ENCODE assay signal across 8 cellular contexts in the genomic region with DNA sequence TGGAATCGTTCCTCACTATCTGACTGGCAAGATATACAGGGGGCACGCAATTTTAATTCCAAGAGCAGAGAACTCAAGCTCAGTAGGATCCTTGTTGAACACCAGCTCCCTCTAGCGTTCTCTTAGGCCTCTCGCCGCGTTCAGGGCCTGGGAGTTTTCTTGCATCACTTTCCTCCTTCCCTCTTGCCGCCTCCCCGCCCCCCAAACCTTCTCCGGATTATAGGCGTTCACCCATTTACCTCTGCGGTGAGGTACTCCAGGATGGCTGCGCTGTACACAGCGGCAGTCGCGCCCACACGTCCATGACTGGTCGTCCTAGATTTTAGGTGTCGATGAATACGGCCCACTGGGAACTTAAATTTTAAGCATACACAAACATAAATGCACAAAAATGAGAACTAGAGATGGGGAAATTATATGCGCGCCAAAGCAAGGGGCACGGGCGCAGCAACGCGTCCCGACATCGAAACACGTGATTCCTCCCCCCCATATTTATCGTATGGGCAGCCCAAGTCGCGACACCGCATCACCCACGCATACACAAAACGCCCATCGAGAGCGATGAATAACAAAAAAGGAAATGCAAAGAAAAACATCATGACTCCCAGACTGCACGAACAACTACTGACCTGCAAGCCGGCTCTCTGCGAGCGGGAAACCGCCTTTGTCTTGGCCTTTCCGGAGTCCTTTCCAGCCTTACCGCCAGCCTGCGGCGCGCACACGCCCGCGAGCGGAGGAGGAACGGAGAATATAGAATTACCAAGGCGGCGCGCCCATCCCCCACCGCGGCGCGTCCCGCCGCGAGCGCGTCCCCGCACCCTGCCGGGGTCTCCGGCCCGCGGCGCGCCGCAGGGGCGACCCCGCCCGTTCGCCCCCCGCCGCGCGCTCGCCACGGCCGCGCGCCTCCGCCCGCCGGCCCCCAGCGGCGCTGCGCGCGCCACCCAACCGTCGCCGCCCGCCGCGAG. TPM values are rescaled to one million over a fixed set of nuclear protein-coding genes. Genes with fewer than 3 reads are reported as not detected.
DNase-seq lines count a peak whose midpoint lies in the region; ATAC-seq and TF ChIP-seq lines count a peak whose summit lies in the region.

No MANE protein-coding gene starts in this region.

- no peaks in the 10 kb centered on the region for H3K27me3 ChIP-seq in left ventricle myocardium inferior (ENCODE audit: low read depth)
- no peaks in the 10 kb centered on the region for H3K27me3 ChIP-seq in upper lobe of right lung

- TF ChIP-seq CTCF in GM12874 (IDR thresholded peaks at IDR 0.05; ENCODE audit: insufficient read depth, low read depth, low read length) (peak; percentile 85), left ventricle myocardium inferior (IDR thresholded peaks at IDR 0.05; ENCODE audit: borderline replicate concordance) (peak; percentile 91), upper lobe of right lung (IDR thresholded peaks at IDR 0.05) (peak; percentile 88)

- H3K4me1 ChIP-seq in left ventricle myocardium inferior (peaks cover 69% of the 10 kb centered on the region), upper lobe of right lung (peaks cover 33% of the 10 kb centered on the region)

- peak; percentile 95 for DNase-seq in NCI-H1436 (lab: John Stamatoyannopoulos, UW)
- peak; percentile 48 to 87 for DNase-seq in SW 1271 (lab: John Stamatoyannopoulos, UW)
- peak; percentile 94 for DNase-seq in amniotic stem cell (lab: John Stamatoyannopoulos, UW)
- DNase-seq in left ventricle myocardium inferior = peak; percentile 82
- peak; percentile 95 for DNase-seq in posterior vena cava (ENCODE audit: low spot score)
- DNase-seq in upper lobe of right lung = peak; percentile 92

- H3K9me3 ChIP-seq in left ventricle myocardium inferior (replicated peaks) = no peaks in the 10 kb centered on the region
- no peaks in the 10 kb centered on the region for H3K9me3 ChIP-seq in upper lobe of right lung

- ATAC-seq in HG02840 (IDR thresholded peaks at IDR 0.05; ENCODE audit: low FRiP score, unreplicated experiment) = peak; percentile 16
- ATAC-seq in upper lobe of right lung = peak; percentile 61

- peak overlapping the region; percentile 96 for H3K27ac ChIP-seq in left ventricle myocardium inferior (replicated peaks)
- H3K27ac ChIP-seq in upper lobe of right lung = peak overlapping the region; percentile 73

- H3K36me3 ChIP-seq in left ventricle myocardium inferior = peaks cover 11% of the 10 kb centered on the region
- peaks cover 7% of the 10 kb centered on the region for H3K36me3 ChIP-seq in upper lobe of right lung

- H3K4me3 ChIP-seq in left ventricle myocardium inferior (peak overlapping the region; percentile 95), upper lobe of right lung (peak overlapping the region; percentile 58)

- intact Hi-C loops in left ventricle myocardium inferior (cut with micrococcal nuclease) = no loop called here
- intact Hi-C loops in posterior vena cava (cut with DNase I) = loop anchor here in 1 of 2 donors (10.0 kb wide), 2 partner anchors 55 to 865 kb away; partner anchors contain the start of genes ADH5 and LAMTOR3
- intact Hi-C loops in upper lobe of right lung (cut with DNase I) = no loop called here

RNA-seq across cellular contexts. Expression of gene H2AZ1, which starts 0.8 kb away (rescaled TPM):
- 60.7 TPM for total RNA-seq in left ventricle myocardium inferior
- total RNA-seq in posterior vena cava = 100 to 1,000 TPM in 1 of 2 donors, 10 to 100 TPM in 1; 69.9 to 105 TPM
- 132 TPM for total RNA-seq in upper lobe of right lung

RNA-seq across cellular contexts. Expression of gene DNAJB14, which starts 2.9 kb away (rescaled TPM):
- 16.4 TPM for total RNA-seq in left ventricle myocardium inferior
- total RNA-seq in posterior vena cava = 10 to 100 TPM; 35.6 to 45.2 TPM
- total RNA-seq in upper lobe of right lung = 61.7 TPM

RNA-seq across cellular contexts. Expression of gene LAMTOR3, which starts 55.1 kb away (rescaled TPM):
- 38.5 TPM for total RNA-seq in left ventricle myocardium inferior
- total RNA-seq in posterior vena cava = 10 to 100 TPM; 26.1 to 30.6 TPM
- total RNA-seq in upper lobe of right lung = 43.5 TPM

Comparison
In these comparisons a context has a peak if more than half of its experiments do, and no peak if none do; other contexts are left out.
1. Peak in every context shown above with its lines: DNase-seq, ATAC-seq, H3K4me3 ChIP-seq and H3K27ac ChIP-seq.